ENCODE assay signal across 19 cellular contexts in the genomic region with DNA sequence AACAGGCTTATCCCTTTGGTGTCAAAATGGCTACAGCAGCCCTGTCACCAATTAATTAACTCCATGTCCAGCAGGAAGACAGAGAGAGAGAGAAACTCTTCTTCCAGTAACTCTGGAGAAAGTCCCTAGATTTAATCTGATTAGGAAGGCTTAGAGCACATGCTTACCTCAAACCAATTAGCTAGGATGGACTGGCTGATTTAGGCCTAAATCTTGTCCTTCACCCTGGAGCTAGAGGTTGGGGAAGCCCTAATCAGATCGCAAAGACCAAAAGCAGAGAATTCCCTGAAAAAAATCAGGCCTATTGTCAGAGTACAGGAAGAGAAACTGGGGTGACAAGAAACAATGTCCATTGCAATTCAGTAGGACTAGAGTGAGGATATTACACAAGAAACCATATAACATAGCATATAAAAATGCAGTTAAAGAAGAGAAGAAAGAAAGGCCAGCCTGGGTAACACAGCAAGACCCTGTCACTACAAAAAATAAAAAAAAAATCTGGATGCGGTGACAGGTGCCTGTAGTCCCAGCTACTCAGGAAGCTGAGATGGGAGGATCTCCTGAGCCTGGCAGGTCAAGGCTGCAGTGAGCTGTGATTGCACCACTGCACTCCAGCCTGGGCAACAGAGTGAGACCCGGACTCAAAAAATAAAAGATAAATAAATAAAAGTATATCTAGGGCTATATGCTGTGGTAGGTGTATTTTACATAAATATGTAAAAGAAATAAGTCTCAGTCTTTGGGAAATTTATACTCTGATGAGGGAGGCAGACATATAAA. TPM values are rescaled to one million over a fixed set of nuclear protein-coding genes. Genes with fewer than 3 reads are reported as not detected.
DNase-seq lines count a peak whose midpoint lies in the region; ATAC-seq and TF ChIP-seq lines count a peak whose summit lies in the region.
"Had no signal": no experiment of that assay in that cellular context is flagged by ENCODE, and none has a peak within 500 bp of the region (broad histone marks: within the 10 kb centered on the region; RNA-seq: fewer than 3 reads in every experiment).

No MANE protein-coding gene starts in this region.

- ATAC-seq in omental fat pad (ENCODE audit: low FRiP score), result no peak
- ATAC-seq: activated T-cell treated with anti-CD3 and anti-CD28 coated beads, Interleukin-2, amount 50 U/mL, for 4 hours; stimulated activated naive CD8-positive, alpha-beta T cell treated with anti-CD3 and anti-CD28 coated beads, Interleukin-15, amount 100 ng/mL, for 72 hours had no signal

- intact Hi-C loops in dorsolateral prefrontal cortex (cut with DNase I), result no loop called here

- H3K4me3 Mint-ChIP-seq in immature natural killer cell, result no peak overlapping the region
- H3K4me3 Mint-ChIP-seq: activated naive CD8-positive, alpha-beta T cell; activated T-cell treated with anti-CD3 and anti-CD28 coated beads, Interleukin-2, amount 50 U/mL, for 4 hours; CD4-positive, alpha-beta memory T cell; stimulated activated naive CD8-positive, alpha-beta T cell treated with anti-CD3 and anti-CD28 coated beads, Interleukin-15, amount 100 ng/mL, for 72 hours had no signal

- H3K27me3 ChIP-seq in dorsolateral prefrontal cortex (no peaks in the 10 kb centered on the region), parathyroid adenoma (ENCODE audit: control insufficient read depth, insufficient read depth, low read length) (no peaks in the 10 kb centered on the region)

- H3K79me2 ChIP-seq in parathyroid adenoma, result no peaks in the 10 kb centered on the region

- H3K36me3 ChIP-seq in parathyroid adenoma (ENCODE audit: control insufficient read depth, insufficient read depth, low read length), result no peaks in the 10 kb centered on the region

- H3K9ac ChIP-seq in parathyroid adenoma, result no peak overlapping the region

- peaks cover 2 to 5% (median 3%) of the 10 kb centered on the region in 3 donors for H3K27me3 Mint-ChIP-seq in immature natural killer cell (ENCODE audit: low read depth in 3 of 3)
- H3K27me3 Mint-ChIP-seq: activated naive CD8-positive, alpha-beta T cell; CD4-positive, alpha-beta memory T cell; stimulated activated naive CD8-positive, alpha-beta T cell treated with anti-CD3 and anti-CD28 coated beads, Interleukin-15, amount 100 ng/mL, for 72 hours had no signal

- H3K27ac Mint-ChIP-seq in immature natural killer cell, result peak overlapping the region in 1 of 6 donors; percentile 29
- H3K27ac Mint-ChIP-seq: activated naive CD8-positive, alpha-beta T cell; stimulated activated naive CD8-positive, alpha-beta T cell treated with anti-CD3 and anti-CD28 coated beads, Interleukin-15, amount 100 ng/mL, for 72 hours had no signal

- H2AFZ ChIP-seq in parathyroid adenoma, result peak overlapping the region; percentile 63

- H3K4me3 ChIP-seq in dorsolateral prefrontal cortex, result no peak overlapping the region
- H3K4me3 ChIP-seq in parathyroid adenoma (ENCODE audit: low read depth, low read length), result no peak overlapping the region

- H3K27ac ChIP-seq in dorsolateral prefrontal cortex, result peak overlapping the region in 55 of 59 donors; percentile 8 to 89 (median 76)
- no peak overlapping the region for H3K27ac ChIP-seq in parathyroid adenoma

- H3K4me2 ChIP-seq in parathyroid adenoma (ENCODE audit: low read length), result no peak overlapping the region

- H3K4me1 Mint-ChIP-seq in immature natural killer cell, result no peaks in the 10 kb centered on the region
- H3K4me1 Mint-ChIP-seq: CD4-positive, alpha-beta memory T cell; stimulated activated naive CD8-positive, alpha-beta T cell treated with anti-CD3 and anti-CD28 coated beads, Interleukin-15, amount 100 ng/mL, for 72 hours had no signal

- H3K9me3 Mint-ChIP-seq in immature natural killer cell, result no peaks in the 10 kb centered on the region
- H3K9me3 Mint-ChIP-seq: activated T-cell treated with anti-CD3 and anti-CD28 coated beads, Interleukin-2, amount 50 U/mL, for 4 hours; CD4-positive, alpha-beta memory T cell; stimulated activated naive CD8-positive, alpha-beta T cell treated with anti-CD3 and anti-CD28 coated beads, Interleukin-15, amount 100 ng/mL, for 72 hours had no signal

- DNase-seq in CD1c-positive myeloid dendritic cell (ENCODE audit: extremely low spot score), result peak; percentile 48
- peak; percentile 98 for DNase-seq in NCI-H82 (lab: John Stamatoyannopoulos, UW)
- DNase-seq in dorsolateral prefrontal cortex, result peak in 1 of 10 donors; percentile 9
- no peak for DNase-seq in omental fat pad (ENCODE audit: low spot score)
- no peak for DNase-seq in immature natural killer cell
- DNase-seq in NK-92 treated with Interleukin-12 subunit alpha and Interleukin-12 subunit beta, amount 100 ng/mL, for 24 hours (lab: John Stamatoyannopoulos, UW), result no peak
- DNase-seq in kidney glomerular epithelial cell (lab: John Stamatoyannopoulos, UW), result no peak
- DNase-seq: ACHN; activated CD4-positive, alpha-beta T cell treated with anti-CD3 and anti-CD28 coated beads, Interleukin-2, amount 50 U/mL, for 4 hours; activated T-cell treated with anti-CD3 and anti-CD28 coated beads, Interleukin-2, amount 50 U/mL, for 4 hours; CD4-positive, alpha-beta memory T cell; effector CD8-positive, alpha-beta T cell; Kasumi-1; NCI-H1694 treated with DMSO at 0.1 percent for 48 hours; NCI-H446 treated with DMSO at 0.1 percent for 48 hours; OCI-M1; stimulated activated naive CD8-positive, alpha-beta T cell treated with anti-CD3 and anti-CD28 coated beads, Interleukin-15, amount 100 ng/mL, for 72 hours had no signal

- TF ChIP-seq CTCF in dorsolateral prefrontal cortex (IDR thresholded peaks at IDR 0.05 in 54 of 56, conservative IDR thresholded peaks at IDR 0.05 in 2 of 56; ENCODE audit: low read depth in 1 of 56, partially characterized antibody in 56 of 56) (no peak), parathyroid adenoma (IDR thresholded peaks at IDR 0.05) (no peak), omental fat pad (IDR thresholded peaks at IDR 0.05) (no peak)

- H3K36me3 Mint-ChIP-seq in immature natural killer cell, result no peaks in the 10 kb centered on the region
- H3K36me3 Mint-ChIP-seq: activated naive CD8-positive, alpha-beta T cell; CD4-positive, alpha-beta memory T cell had no signal

- no peaks in the 10 kb centered on the region for H3K9me3 ChIP-seq in parathyroid adenoma (ENCODE audit: control insufficient read depth, low read length)

- H3K4me1 ChIP-seq in parathyroid adenoma, result peaks cover 4% of the 10 kb centered on the region

RNA-seq across cellular contexts. Expression of a gene that starts 34.9 kb away (rescaled TPM):
- total RNA-seq in dorsolateral prefrontal cortex, result 1,000 to 10,000 TPM in 11 of 120 experiments, 100 to 1,000 TPM in 109; 197 to 1,976 (median 609) TPM
- 100 to 1,000 TPM; 145 to 210 (median 159) TPM for total RNA-seq in omental fat pad
- polyA plus RNA-seq in immature natural killer cell, result 100 to 1,000 TPM; 157 to 209 (median 206) TPM

RNA-seq across cellular contexts. Expression of a gene that starts 41.1 kb away (rescaled TPM):
- total RNA-seq in dorsolateral prefrontal cortex, result 10 to 100 TPM in 95 of 120 experiments, 1 to 10 TPM in 25; 3.6 to 40.5 (median 14.6) TPM
- total RNA-seq in omental fat pad, result 100 to 1,000 TPM in 3 of 4 donors, 10 to 100 TPM in 1; 67.8 to 649 (median 241) TPM
- 10 to 100 TPM; 27.8 to 45.8 (median 42.1) TPM for polyA plus RNA-seq in immature natural killer cell

Comparison
In these comparisons a context has a peak if more than half of its experiments do, and no peak if none do; other contexts are left out.
1. DNase-seq: peak in CD1c-positive myeloid dendritic cell (single experiment) and NCI-H82 (single experiment); none in omental fat pad (single experiment), immature natural killer cell (0 of 3), NK-92 treated with Interleukin-12 subunit alpha and Interleukin-12 subunit beta, amount 100 ng/mL, for 24 hours (single experiment) and kidney glomerular epithelial cell (single experiment).